ENCODE assay signal across 27 cellular contexts in the genomic region with DNA sequence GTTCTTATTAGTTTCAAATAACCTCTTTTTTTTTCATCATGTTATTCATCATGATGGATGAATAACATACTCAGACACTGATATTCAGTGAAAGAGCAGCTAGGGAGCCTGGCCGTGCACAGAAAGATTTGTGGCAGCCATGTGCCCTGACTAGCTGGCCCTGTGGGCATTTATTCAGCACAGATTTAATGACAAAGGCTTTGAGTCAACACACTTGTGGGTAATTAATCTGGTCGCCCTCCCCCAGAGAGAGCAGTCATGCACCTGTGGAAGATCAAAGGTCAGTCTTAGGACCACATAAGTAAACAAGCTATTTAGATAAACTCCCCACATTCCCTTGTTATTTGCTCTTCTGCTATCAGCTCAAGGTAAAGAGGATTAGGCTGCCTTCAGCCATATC.
"Had no signal": no experiment of that assay in that cellular context is flagged by ENCODE, and none has a peak within 500 bp of the region (broad histone marks: within the 10 kb centered on the region; RNA-seq: fewer than 3 reads in every experiment).

No MANE protein-coding gene starts in this region.

- DNase-seq: naive thymus-derived CD4-positive, alpha-beta T cell; natural killer cell; occipital lobe; ovary; posterior cingulate gyrus; psoas muscle; right cardiac atrium; stimulated activated CD4-positive, alpha-beta T cell treated with anti-CD3 and anti-CD28 coated beads, Interleukin-15, amount 100 ng/mL, for 24 hours; stimulated activated CD4-positive, alpha-beta T cell treated with anti-CD3 and anti-CD28 coated beads, Interleukin-2, amount 100 ng/mL, for 24 hours; stimulated activated CD4-positive, alpha-beta T cell treated with anti-CD3 and anti-CD28 coated beads, Interleukin-2, amount 100 ng/mL, for 48 hours; stimulated activated CD4-positive, alpha-beta T cell treated with anti-CD3 and anti-CD28 coated beads, Interleukin-4, amount 100 ng/mL, for 24 hours; stimulated activated naive B cell treated with anti-CD40 and anti-IgM and Interleukin-4, amounts not matched to agents 10 μg/mL and 1 μg/mL and 100 μg/mL, for 72 hours; stimulated activated naive CD4-positive, alpha-beta T cell treated with Interleukin-2 at 50 U/mL for 16 hours; stomach; thyroid gland; trophoblast cell; upper lobe of left lung had no signal

- H2AFZ ChIP-seq: neural progenitor cell, parathyroid adenoma had no signal

- H3K36me3 ChIP-seq: neural progenitor cell, ovary, stomach, thoracic aorta, thyroid gland, tibial nerve, upper lobe of left lung, vagina had no signal

- H3K4me3 Mint-ChIP-seq: naive thymus-derived CD4-positive, alpha-beta T cell; natural killer cell; nephron; neural progenitor cell; stimulated activated effector memory CD8-positive, alpha-beta T cell treated with anti-CD3 and anti-CD28 coated beads, Interleukin-12 subunit alpha, Interleukin-12 subunit beta, amount 100 ng/mL, for 72 hours; stimulated activated naive B cell treated with anti-CD40 and anti-IgM and Interleukin-4, amounts not matched to agents 10 μg/mL and 1 μg/mL and 100 μg/mL, for 72 hours; stimulated activated naive CD8-positive, alpha-beta T cell treated with anti-CD3 and anti-CD28 coated beads, Interleukin-15, Interleukin-2, amounts not matched to agents 100 ng/mL and 50 ng/mL, for 24 hours had no signal

- H3K27ac Mint-ChIP-seq: naive thymus-derived CD4-positive, alpha-beta T cell; natural killer cell; nephron; neural progenitor cell; progenitor cell of endocrine pancreas; stimulated activated effector memory CD8-positive, alpha-beta T cell treated with anti-CD3 and anti-CD28 coated beads, Interleukin-12 subunit alpha, Interleukin-12 subunit beta, amount 100 ng/mL, for 72 hours; stimulated activated naive B cell treated with anti-CD40 and anti-IgM and Interleukin-4, amounts not matched to agents 10 μg/mL and 1 μg/mL and 100 μg/mL, for 72 hours; stimulated activated naive CD8-positive, alpha-beta T cell treated with anti-CD3 and anti-CD28 coated beads, Interleukin-15, Interleukin-2, amounts not matched to agents 100 ng/mL and 50 ng/mL, for 24 hours had no signal

- H3K36me3 Mint-ChIP-seq: stimulated activated effector memory CD8-positive, alpha-beta T cell treated with anti-CD3 and anti-CD28 coated beads, Interleukin-12 subunit alpha, Interleukin-12 subunit beta, amount 100 ng/mL, for 72 hours had no signal

- H3K9ac ChIP-seq: neural progenitor cell, parathyroid adenoma had no signal

- H3K27me3 ChIP-seq: neural progenitor cell, ovary, stomach, thyroid gland, tibial nerve, upper lobe of left lung, vagina had no signal

- H3K4me2 ChIP-seq: neural progenitor cell had no signal

- H3K4me1 Mint-ChIP-seq: natural killer cell; nephron; neural progenitor cell; stimulated activated effector memory CD8-positive, alpha-beta T cell treated with anti-CD3 and anti-CD28 coated beads, Interleukin-12 subunit alpha, Interleukin-12 subunit beta, amount 100 ng/mL, for 72 hours; stimulated activated naive B cell treated with anti-CD40 and anti-IgM and Interleukin-4, amounts not matched to agents 10 μg/mL and 1 μg/mL and 100 μg/mL, for 72 hours had no signal

- H3K4me3 ChIP-seq: neural progenitor cell, ovary, psoas muscle, skin epidermis, stomach, thoracic aorta, thyroid gland, tibial nerve, upper lobe of left lung, vagina had no signal

- H3K27me3 Mint-ChIP-seq: progenitor cell of endocrine pancreas; stimulated activated naive CD8-positive, alpha-beta T cell treated with anti-CD3 and anti-CD28 coated beads, Interleukin-15, Interleukin-2, amounts not matched to agents 100 ng/mL and 50 ng/mL, for 24 hours had no signal

- H3K27ac ChIP-seq: neural progenitor cell, ovary, parathyroid adenoma, psoas muscle, skin epidermis, stomach, thoracic aorta, thyroid gland, tibial nerve, upper lobe of left lung, vagina had no signal

- H3K4me1 ChIP-seq: neural progenitor cell, parathyroid adenoma, psoas muscle, stomach, thyroid gland, tibial nerve, upper lobe of left lung, vagina had no signal

- H3K9me3 ChIP-seq: thyroid gland had no signal

- H3K79me2 ChIP-seq: parathyroid adenoma had no signal
